ENCODE assay signal across 8 cellular contexts in the genomic region with DNA sequence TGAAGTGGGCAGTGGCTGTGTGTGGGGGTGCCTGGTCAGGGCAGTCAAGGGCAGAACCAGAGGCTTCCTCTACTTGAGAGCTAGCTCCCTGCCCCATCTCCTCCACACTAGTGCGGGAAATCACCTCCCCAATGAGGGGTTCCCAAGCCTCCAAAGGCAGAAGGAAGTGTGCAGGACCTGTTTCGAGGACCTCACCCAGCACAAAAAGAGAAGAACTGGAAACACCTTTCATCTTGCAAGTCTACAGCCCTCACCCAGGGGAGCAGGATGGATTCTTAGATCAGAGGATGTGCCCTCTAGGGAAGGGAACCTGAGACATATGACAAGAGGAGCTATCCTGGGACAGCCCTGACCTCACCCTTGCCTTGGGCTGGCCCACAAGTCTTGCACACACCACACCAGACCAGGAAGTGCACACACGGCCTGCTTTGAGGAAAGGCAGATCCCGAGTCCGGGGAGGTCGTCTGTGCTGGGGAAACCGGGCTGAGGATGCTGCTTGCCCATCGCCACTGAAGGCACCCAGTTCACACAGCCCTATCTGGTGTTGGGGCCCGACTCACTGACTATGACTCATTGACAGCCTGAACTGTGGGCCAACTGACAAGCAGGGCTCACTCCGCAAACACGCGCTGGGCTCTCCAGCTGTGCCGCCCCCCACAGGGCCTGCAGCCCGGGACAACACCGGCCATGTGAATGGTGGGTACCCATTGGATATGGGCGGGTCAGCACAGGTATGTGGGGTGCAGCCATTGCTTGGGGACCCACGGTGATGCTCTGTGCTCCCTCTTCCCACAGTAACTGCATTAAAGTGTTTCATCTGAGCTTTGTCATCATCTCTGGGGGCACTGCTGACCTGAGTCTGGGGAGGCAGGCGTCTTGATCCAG. TPM values are rescaled to one million over a fixed set of nuclear protein-coding genes. Genes with fewer than 3 reads are reported as not detected.
DNase-seq lines count a peak whose midpoint lies in the region; ATAC-seq and TF ChIP-seq lines count a peak whose summit lies in the region.

No MANE protein-coding gene starts in this region.

- intact Hi-C loops in CD14-positive monocyte (cut with micrococcal nuclease): no loop called here
- intact Hi-C loops in uterus (cut with DNase I; ENCODE audit: low total_unique reads): no loop called here
- intact Hi-C loops in left colon (cut with DNase I, micrococcal nuclease): loop anchor here (10.0 kb wide), 2 partner anchors 73 to 443 kb away; a partner anchor contains a TSS

- H3K9ac ChIP-seq in MM.1S (ENCODE audit: low read length): no peak overlapping the region

- peaks cover 45% of the 10 kb centered on the region for H3K4me1 Mint-ChIP-seq in CD14-positive monocyte

- no peak for TF ChIP-seq CTCF in CD14-positive monocyte (IDR thresholded peaks at IDR 0.05)
- no peak for TF ChIP-seq CTCF in MM.1S (IDR thresholded peaks at IDR 0.05; ENCODE audit: low read length)
- no peak for TF ChIP-seq CTCF in hepatocyte (IDR thresholded peaks at IDR 0.05; ENCODE audit: poor library complexity)
- no peak for TF ChIP-seq CTCF in suprapubic skin (IDR thresholded peaks at IDR 0.05)
- TF ChIP-seq CTCF in uterus (IDR thresholded peaks at IDR 0.05): no peak

- peaks cover 17% of the 10 kb centered on the region for H3F3A ChIP-seq in MM.1S (ENCODE audit: insufficient read depth, low read length)

- H3K9me3 ChIP-seq in MM.1S (replicated peaks; ENCODE audit: insufficient read depth, low read length) (no peaks in the 10 kb centered on the region), hepatocyte (ENCODE audit: low read depth) (no peaks in the 10 kb centered on the region), suprapubic skin (no peaks in the 10 kb centered on the region), uterus (no peaks in the 10 kb centered on the region)

- 66% methylated on average over 18 of the region's 18 CpGs for WGBS in hepatocyte (ENCODE audit: low lambda C conversion rate, missing lambda C conversion rate)
- WGBS in suprapubic skin: 70% methylated on average over 11 of the region's 18 CpGs

- no peaks in the 10 kb centered on the region for H3K9me2 ChIP-seq in MM.1S (replicated peaks; ENCODE audit: insufficient read depth, low read length)
- no peaks in the 10 kb centered on the region for H3K9me2 ChIP-seq in hepatocyte (replicated peaks; ENCODE audit: insufficient read depth)

- H3K4me3 ChIP-seq in MM.1S (ENCODE audit: low read length) (peak overlapping the region; percentile 72; the same call in 1 of the 2 replicates), hepatocyte (no peak overlapping the region), suprapubic skin (no peak overlapping the region), uterus (no peak overlapping the region)

- ATAC-seq in GM18517 (IDR thresholded peaks at IDR 0.05; ENCODE audit: unreplicated experiment) (no peak), left colon (no peak)

- no peaks in the 10 kb centered on the region for H3K36me3 ChIP-seq in MM.1S (replicated peaks; ENCODE audit: insufficient read depth, low read length)
- no peaks in the 10 kb centered on the region for H3K36me3 ChIP-seq in hepatocyte (replicated peaks; ENCODE audit: insufficient read depth, low read depth)
- peaks cover 2% of the 10 kb centered on the region for H3K36me3 ChIP-seq in suprapubic skin
- H3K36me3 ChIP-seq in uterus: no peaks in the 10 kb centered on the region

- peak overlapping the region in 2 of 7 donors; percentile 4 to 84 for H3K27ac Mint-ChIP-seq in CD14-positive monocyte

- H3K4me2 ChIP-seq in MM.1S (ENCODE audit: low read depth, low read length) (peak overlapping the region; percentile 83; the same call in 1 of the 2 replicates), hepatocyte (peak overlapping the region; percentile 97)

- H3K79me2 ChIP-seq in MM.1S (ENCODE audit: low read length): peaks cover 20% of the 10 kb centered on the region
- peaks cover 15% of the 10 kb centered on the region for H3K79me2 ChIP-seq in hepatocyte

- TF ChIP-seq EP300 in suprapubic skin (IDR thresholded peaks at IDR 0.05): no peak

- H3K27me3 Mint-ChIP-seq in CD14-positive monocyte (ENCODE audit: low read depth in 3 of 3): peaks cover 8 to 15% (median 11%) of the 10 kb centered on the region in 3 donors

- H3K27ac ChIP-seq in MM.1S (ENCODE audit: low read length) (no peak overlapping the region), hepatocyte (no peak overlapping the region), suprapubic skin (peak overlapping the region; percentile 96), uterus (no peak overlapping the region)

- H3K36me3 Mint-ChIP-seq in CD14-positive monocyte: peaks cover under 1 to 3% of the 10 kb centered on the region in 2 donors

- TF ChIP-seq POLR2A in suprapubic skin (IDR thresholded peaks at IDR 0.05) (no peak), uterus (IDR thresholded peaks at IDR 0.05) (no peak)

- DNase-seq in CD14-positive monocyte (ENCODE audit: low spot score): peak; percentile 55
- no peak for DNase-seq in MM.1S
- DNase-seq in activated T-cell treated with anti-CD3 and anti-CD28 coated beads for 24 hours (ENCODE audit: low read depth): peak; percentile 57
- peak; percentile 71 for DNase-seq in hepatocyte (ENCODE audit: low spot score)
- DNase-seq in suprapubic skin (ENCODE audit: low spot score in 2 of 2): peak in 1 of 2 donors; percentile 61
- DNase-seq in uterus: no peak
- no peak for DNase-seq in left colon

- H2AFZ ChIP-seq in MM.1S (ENCODE audit: low read length): no peak overlapping the region
- H2AFZ ChIP-seq in hepatocyte: no peak overlapping the region

- H4K20me1 ChIP-seq in MM.1S (ENCODE audit: insufficient read depth, low read length) (no peaks in the 10 kb centered on the region), hepatocyte (ENCODE audit: insufficient read depth, poor library complexity, severe bottlenecking) (peaks cover 6% of the 10 kb centered on the region)

- peaks cover 13% of the 10 kb centered on the region for H3K4me1 ChIP-seq in MM.1S (ENCODE audit: low read length)
- peaks cover 31% of the 10 kb centered on the region for H3K4me1 ChIP-seq in hepatocyte (ENCODE audit: insufficient read depth)
- H3K4me1 ChIP-seq in suprapubic skin: peaks cover 54% of the 10 kb centered on the region
- peaks cover 0 to 15% of the 10 kb centered on the region in 2 donors for H3K4me1 ChIP-seq in uterus

- peak overlapping the region in 1 of 2 donors; percentile 21 for H3K4me3 Mint-ChIP-seq in CD14-positive monocyte

- H3K27me3 ChIP-seq in MM.1S (replicated peaks; ENCODE audit: insufficient read depth, low read length) (no peaks in the 10 kb centered on the region), hepatocyte (no peaks in the 10 kb centered on the region), suprapubic skin (no peaks in the 10 kb centered on the region), uterus (peaks cover 0 to 5% of the 10 kb centered on the region in 2 donors)

- peaks cover 0 to 2% (median 0%) of the 10 kb centered on the region in 7 donors for H3K9me3 Mint-ChIP-seq in CD14-positive monocyte

RNA-seq across cellular contexts. Expression of a gene that starts 1.8 kb away (rescaled TPM):
- polyA plus RNA-seq in CD14-positive monocyte (under 1 TPM; 0.34 to 0.67 TPM), hepatocyte (11.0 and 11.7 TPM in 2 replicates)
- total RNA-seq in hepatocyte (1.1 and 1.6 TPM in 2 replicates), suprapubic skin (10 to 100 TPM in 2 of 4 donors, 1 to 10 TPM in 2; 7.2 to 15.8 (median 9.6) TPM), uterus (1 to 10 TPM in 2 of 4 donors, under 1 TPM in 1, not detected in 1; 0.83 to 7.6 (median 1.2) TPM), left colon (1 to 10 TPM; 5.8 to 9.5 TPM)

RNA-seq across cellular contexts. Expression of a gene that starts 3.3 kb away (rescaled TPM):
- polyA plus RNA-seq in CD14-positive monocyte (10 to 100 TPM; 34.5 to 47.7 TPM), hepatocyte (37.3 and 43.1 TPM in 2 replicates)
- total RNA-seq in hepatocyte (35.6 and 41.3 TPM in 2 replicates), suprapubic skin (10 to 100 TPM; 70.7 to 93.0 (median 83.9) TPM), uterus (10 to 100 TPM; 28.5 to 73.0 (median 69.6) TPM), left colon (10 to 100 TPM; 51.7 to 51.8 TPM)

RNA-seq across cellular contexts. Expression of a gene that starts 7.9 kb away (rescaled TPM):
- polyA plus RNA-seq in CD14-positive monocyte: under 1 TPM in 1 of 2 donors, not detected in 1; 0.10 TPM
- 11.5 and 13.5 TPM in 2 replicates for total RNA-seq in hepatocyte
- 10.1 and 12.4 TPM in 2 replicates for polyA plus RNA-seq in hepatocyte
- 10 to 100 TPM; 17.7 to 32.4 (median 24.3) TPM for total RNA-seq in suprapubic skin
- total RNA-seq in uterus: 10 to 100 TPM in 3 of 4 donors, 1 to 10 TPM in 1; 4.7 to 23.3 (median 17.4) TPM
- 1 to 10 TPM; 1.3 to 2.9 TPM for total RNA-seq in left colon

RNA-seq across cellular contexts. Expression of a gene that starts 21.4 kb away (rescaled TPM):
- polyA plus RNA-seq in CD14-positive monocyte (10 to 100 TPM; 10.9 to 14.5 TPM), hepatocyte (52.2 and 62.9 TPM in 2 replicates)
- total RNA-seq in hepatocyte (18.5 and 20.0 TPM in 2 replicates), suprapubic skin (10 to 100 TPM; 32.3 to 80.1 (median 52.5) TPM), uterus (10 to 100 TPM; 21.8 to 64.6 (median 23.5) TPM), left colon (10 to 100 TPM; 41.7 to 44.8 TPM)

RNA-seq across cellular contexts. Expression of a gene that starts 58.3 kb away (rescaled TPM):
- polyA plus RNA-seq in CD14-positive monocyte: not detected
- total RNA-seq in hepatocyte: 0.57 and 0.72 TPM in 2 replicates
- polyA plus RNA-seq in hepatocyte: 0.85 and 1.7 TPM in 2 replicates
- 1 to 10 TPM; 1.1 to 5.1 (median 1.8) TPM for total RNA-seq in suprapubic skin
- 1 to 10 TPM in 2 of 4 donors, under 1 TPM in 1, not detected in 1; 0.26 to 2.9 (median 1.9) TPM for total RNA-seq in uterus
- 1 to 10 TPM in 1 of 2 donors, under 1 TPM in 1; 0.67 to 1.7 TPM for total RNA-seq in left colon

Comparison
In these comparisons a context has a peak if more than half of its experiments do, and no peak if none do; other contexts are left out.
1. DNase-seq: peak in CD14-positive monocyte (single experiment), activated T-cell treated with anti-CD3 and anti-CD28 coated beads for 24 hours (single experiment) and hepatocyte (single experiment); none in MM.1S (single experiment), uterus (0 of 2) and left colon (0 of 2).
2. intact Hi-C loops: an anchor here in left colon (10.0 kb wide); none called in CD14-positive monocyte and uterus.